11 cellular contexts compared by ENCODE assay signal in the genomic region with DNA sequence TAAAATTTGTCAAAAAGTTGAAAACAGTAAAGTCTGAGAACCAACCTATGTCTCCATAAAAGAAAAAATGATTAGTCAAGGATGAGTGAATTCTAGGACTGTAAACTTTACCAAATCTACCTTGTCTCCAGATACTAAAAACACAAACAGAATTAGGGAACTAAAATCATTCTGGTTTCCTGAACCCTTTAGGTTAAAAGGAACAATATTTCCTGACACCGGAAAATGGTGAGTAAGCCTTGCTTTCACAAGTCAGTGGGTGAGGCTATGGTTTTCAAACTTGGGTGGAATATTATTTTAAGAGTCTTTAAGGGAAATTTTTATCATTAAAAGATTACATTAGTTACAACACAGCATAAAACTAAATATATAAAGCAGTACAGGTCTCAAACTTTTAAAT. TPM values are rescaled to one million over a fixed set of nuclear protein-coding genes. Genes with fewer than 3 reads are reported as not detected.
DNase-seq lines count a peak whose midpoint lies in the region; ATAC-seq and TF ChIP-seq lines count a peak whose summit lies in the region.
"Had no signal": no experiment of that assay in that cellular context is flagged by ENCODE, and none has a peak within 500 bp of the region (broad histone marks: within the 10 kb centered on the region; RNA-seq: fewer than 3 reads in every experiment).

No MANE protein-coding gene starts in this region.

- DNase-seq in activated CD4-positive, alpha-beta T cell treated with anti-CD3 and anti-CD28 coated beads for 36 hours: no peak
- no peak for DNase-seq in activated CD4-positive, alpha-beta T cell treated with anti-CD3 and anti-CD28 coated beads for 1 hour
- DNase-seq in SKM-1 (lab: John Stamatoyannopoulos, UW; ENCODE audit: unreplicated experiment) (peak; percentile 60), esophagus squamous epithelium (lab: John Stamatoyannopoulos, UW) (no peak)
- no peak for DNase-seq in activated effector memory CD4-positive, alpha-beta T cell treated with Interleukin-2 at 50 U/mL for 16 hours
- DNase-seq: ACHN; activated CD4-positive, CD25-positive, alpha-beta regulatory T cell treated with anti-CD3 and anti-CD28 coated beads, Interleukin-2, amount 50 U/mL, for 72 hours; stimulated activated CD4-positive, alpha-beta T cell treated with anti-CD3 and anti-CD28 coated beads, Interleukin-2, amount 100 ng/mL, for 48 hours had no signal

- peaks cover 3 to 52% (median 10%) of the 10 kb centered on the region in 3 donors for H3K4me1 ChIP-seq in esophagus squamous epithelium
- H3K4me1 ChIP-seq in subcutaneous abdominal adipose tissue (ENCODE audit: control insufficient read depth in 5 of 5, insufficient read depth in 5 of 5, low read length in 5 of 5): peaks cover 2 to 42% (median 27%) of the 10 kb centered on the region in 5 donors
- H3K4me1 ChIP-seq in gastroesophageal sphincter: peaks cover 0 to 48% (median 8%) of the 10 kb centered on the region in 3 donors

- 34 to 50% methylated on average over 1 of the region's 1 CpG for WGBS in esophagus squamous epithelium, 2 donors
- 54 to 85% methylated on average over 1 of the region's 1 CpG for WGBS in gastroesophageal sphincter (ENCODE audit: low coverage in 1 of 2), 2 donors

- peak overlapping the region in 3 of 4 donors; percentile 68 to 92 (median 81) for H3K4me3 ChIP-seq in esophagus squamous epithelium
- peak overlapping the region in 4 of 5 donors; percentile 40 to 78 (median 46) for H3K4me3 ChIP-seq in subcutaneous abdominal adipose tissue (ENCODE audit: low read depth in 1 of 5, low read length in 5 of 5)
- no peak overlapping the region for H3K4me3 ChIP-seq in gastroesophageal sphincter

- H3K9ac ChIP-seq in subcutaneous abdominal adipose tissue (ENCODE audit: low read length in 5 of 5): peak overlapping the region in 2 of 5 donors; percentile 24 to 64

- H3K27me3 ChIP-seq in esophagus squamous epithelium (no peaks in the 10 kb centered on the region), subcutaneous abdominal adipose tissue (ENCODE audit: control insufficient read depth in 5 of 5, insufficient read depth in 4 of 5, low read length in 5 of 5) (no peaks in the 10 kb centered on the region), gastroesophageal sphincter (no peaks in the 10 kb centered on the region)

- no peak for TF ChIP-seq POLR2A in esophagus squamous epithelium (IDR thresholded peaks at IDR 0.05)
- no peak for TF ChIP-seq POLR2A in gastroesophageal sphincter (IDR thresholded peaks at IDR 0.05)

- TF ChIP-seq EP300 in gastroesophageal sphincter (IDR thresholded peaks at IDR 0.05): no peak

- H3K27ac Mint-ChIP-seq in activated CD4-positive, alpha-beta T cell treated with anti-CD3 and anti-CD28 coated beads for 36 hours: peak overlapping the region; percentile 97

- peak overlapping the region; percentile 83 for H3K4me3 Mint-ChIP-seq in activated CD4-positive, alpha-beta T cell treated with anti-CD3 and anti-CD28 coated beads for 36 hours

- TF ChIP-seq CTCF in esophagus squamous epithelium (IDR thresholded peaks at IDR 0.05) (no peak), gastroesophageal sphincter (IDR thresholded peaks at IDR 0.05) (no peak)

- H3K4me1 Mint-ChIP-seq in activated CD4-positive, alpha-beta T cell treated with anti-CD3 and anti-CD28 coated beads for 36 hours: peaks cover 77% of the 10 kb centered on the region

- H3K36me3 Mint-ChIP-seq in activated CD4-positive, alpha-beta T cell treated with anti-CD3 and anti-CD28 coated beads for 36 hours (ENCODE audit: low read depth): peaks cover 19% of the 10 kb centered on the region

- H3K9me3 ChIP-seq in esophagus squamous epithelium: no peaks in the 10 kb centered on the region
- H3K9me3 ChIP-seq in subcutaneous abdominal adipose tissue (ENCODE audit: control insufficient read depth in 5 of 5, low read length in 5 of 5): no peaks in the 10 kb centered on the region
- no peaks in the 10 kb centered on the region for H3K9me3 ChIP-seq in gastroesophageal sphincter

- H3K9me3 Mint-ChIP-seq in activated CD4-positive, alpha-beta T cell treated with anti-CD3 and anti-CD28 coated beads for 36 hours (ENCODE audit: low read depth): no peaks in the 10 kb centered on the region

- H3K27me3 Mint-ChIP-seq in activated CD4-positive, alpha-beta T cell treated with anti-CD3 and anti-CD28 coated beads for 36 hours: no peaks in the 10 kb centered on the region

- H3K27ac ChIP-seq in esophagus squamous epithelium (peak overlapping the region; percentile 48 to 95 (median 89)), subcutaneous abdominal adipose tissue (ENCODE audit: low read depth, low read length) (peak overlapping the region; percentile 50), gastroesophageal sphincter (peak overlapping the region in 2 of 4 donors; percentile 28 to 35)

- CTCF ChIA-PET in activated CD4-positive, alpha-beta T cell treated with anti-CD3 and anti-CD28 coated beads for 36 hours (lab: Charles Lee): interaction anchor here (1.2 to 1.7 kb wide), 3 partner anchors 9 to 95 kb away, joined by 3 to 5 read pairs (median 4); no protein-coding TSS in a partner anchor

- intact Hi-C loops in activated CD4-positive, alpha-beta T cell treated with anti-CD3 and anti-CD28 coated beads for 36 hours (cut with DNase I, micrococcal nuclease): loop anchor here (2.0 to 5.0 kb wide), 5 partner anchors 94 to 652 kb away; partner anchors contain the start of genes AVEN (in 2 of the 2), PGBD4 (in 1 of the 2) and ZNF770 (in 1 of the 2)
- intact Hi-C loops in esophagus squamous epithelium (cut with DNase I): no loop called here

- H3K36me3 ChIP-seq in esophagus squamous epithelium (peaks cover 0 to 5% (median 0%) of the 10 kb centered on the region in 3 donors), subcutaneous abdominal adipose tissue (ENCODE audit: control insufficient read depth in 5 of 5, insufficient read depth in 5 of 5, low read length in 5 of 5) (no peaks in the 10 kb centered on the region), gastroesophageal sphincter (peaks cover 0 to 7% of the 10 kb centered on the region in 2 donors)

- ATAC-seq in activated CD4-positive, alpha-beta T cell treated with anti-CD3 and anti-CD28 coated beads for 36 hours: no peak
- ATAC-seq in GM21367 (IDR thresholded peaks at IDR 0.05; ENCODE audit: unreplicated experiment) (no peak), gastroesophageal sphincter (no peak)

- POLR2A ChIA-PET in activated CD4-positive, alpha-beta T cell treated with anti-CD3 and anti-CD28 coated beads for 36 hours (lab: Charles Lee): no interaction called here

RNA-seq across cellular contexts. Expression of gene SLC12A6, which starts 2.4 kb away (rescaled TPM):
- total RNA-seq in activated CD4-positive, alpha-beta T cell treated with anti-CD3 and anti-CD28 coated beads for 36 hours: 10 to 100 TPM; 18.2 to 22.1 TPM
- total RNA-seq in esophagus squamous epithelium: 10 to 100 TPM; 33.0 to 70.3 (median 49.5) TPM
- total RNA-seq in gastroesophageal sphincter: 10 to 100 TPM; 12.0 to 19.0 (median 15.7) TPM

RNA-seq across cellular contexts. Expression of gene NOP10, which starts 7.8 kb away (rescaled TPM):
- 100 to 1,000 TPM; 217 to 313 TPM for total RNA-seq in activated CD4-positive, alpha-beta T cell treated with anti-CD3 and anti-CD28 coated beads for 36 hours
- total RNA-seq in esophagus squamous epithelium: 100 to 1,000 TPM; 132 to 213 (median 176) TPM
- 100 to 1,000 TPM in 2 of 4 donors, 10 to 100 TPM in 2; 93.3 to 128 (median 108) TPM for total RNA-seq in gastroesophageal sphincter

RNA-seq across cellular contexts. Expression of gene NUTM1, which starts 7.9 kb away (rescaled TPM):
- total RNA-seq in activated CD4-positive, alpha-beta T cell treated with anti-CD3 and anti-CD28 coated beads for 36 hours: not detected
- total RNA-seq in esophagus squamous epithelium: not detected
- total RNA-seq in gastroesophageal sphincter: under 1 TPM in 1 of 4 donors, not detected in 3; 0.12 TPM

RNA-seq across cellular contexts. Expression of gene LPCAT4, which starts 31.8 kb away (rescaled TPM):
- total RNA-seq in activated CD4-positive, alpha-beta T cell treated with anti-CD3 and anti-CD28 coated beads for 36 hours: 10 to 100 TPM; 44.4 to 52.7 TPM
- total RNA-seq in esophagus squamous epithelium: 10 to 100 TPM; 11.8 to 40.2 (median 32.6) TPM
- total RNA-seq in gastroesophageal sphincter: 10 to 100 TPM in 3 of 4 donors, 1 to 10 TPM in 1; 6.8 to 13.5 (median 10.7) TPM

Comparison
In these comparisons a context has a peak if more than half of its experiments do, and no peak if none do; other contexts are left out.
1. H3K4me3 ChIP-seq: peak in esophagus squamous epithelium (3 of 4) and subcutaneous abdominal adipose tissue (4 of 5); none in gastroesophageal sphincter (0 of 2).